9 cellular contexts compared by ENCODE assay signal in the genomic region with DNA sequence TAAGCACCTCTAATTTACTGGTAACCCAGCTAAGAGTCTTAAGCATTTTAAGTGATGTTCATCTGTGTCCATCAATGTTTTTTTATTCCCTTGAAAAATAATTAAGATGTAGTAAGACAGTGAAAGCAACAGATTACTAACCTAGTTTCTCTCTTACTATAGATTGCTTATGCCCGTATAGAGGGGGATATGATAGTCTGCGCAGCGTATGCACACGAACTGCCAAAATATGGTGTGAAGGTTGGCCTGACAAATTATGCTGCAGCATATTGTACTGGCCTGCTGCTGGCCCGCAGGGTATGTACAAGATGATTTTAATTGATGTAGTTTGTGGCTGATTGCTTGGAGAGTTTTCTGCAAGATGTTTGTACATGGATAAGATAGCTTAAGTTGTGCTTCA. TPM values are rescaled to one million over a fixed set of nuclear protein-coding genes. Genes with fewer than 3 reads are reported as not detected.
DNase-seq lines count a peak whose midpoint lies in the region; ATAC-seq and TF ChIP-seq lines count a peak whose summit lies in the region.
"Had no signal": no experiment of that assay in that cellular context is flagged by ENCODE, and none has a peak within 500 bp of the region (broad histone marks: within the 10 kb centered on the region; RNA-seq: fewer than 3 reads in every experiment).

No MANE protein-coding gene starts in this region.

- H3K9me3 Mint-ChIP-seq in MCF 10A (ENCODE audit: unreplicated experiment) (no peaks in the 10 kb centered on the region), glutamatergic neuron (ENCODE audit: unreplicated experiment) (peaks cover 6% of the 10 kb centered on the region)
- no peaks in the 10 kb centered on the region for H3K9me3 Mint-ChIP-seq in activated CD4-positive, alpha-beta memory T cell treated with anti-CD3 and anti-CD28 coated beads for 36 hours

- intact Hi-C loops in MCF 10A (cut with micrococcal nuclease) (loop anchor here (10.0 kb wide), 1 partner anchor 530 kb away; no protein-coding TSS in a partner anchor), breast epithelium (cut with DNase I; ENCODE audit: low total_unique reads) (no loop called here)
- intact Hi-C loops in activated CD4-positive, alpha-beta memory T cell treated with anti-CD3 and anti-CD28 coated beads for 36 hours (cut with micrococcal nuclease): loop anchor here (5.0 to 10.0 kb wide), 4 partner anchors 250 to 1043 kb away; a partner anchor contains a TSS

- TF ChIP-seq EP300 in suprapubic skin (IDR thresholded peaks at IDR 0.05): no peak

- H3K27me3 Mint-ChIP-seq in MCF 10A (ENCODE audit: insufficient read depth, unreplicated experiment): no peaks in the 10 kb centered on the region
- peaks cover 3% of the 10 kb centered on the region for H3K27me3 Mint-ChIP-seq in activated CD4-positive, alpha-beta memory T cell treated with anti-CD3 and anti-CD28 coated beads for 36 hours
- H3K27me3 Mint-ChIP-seq in glutamatergic neuron (ENCODE audit: unreplicated experiment): peaks cover 4% of the 10 kb centered on the region

- peaks cover 81% of the 10 kb centered on the region for H3K36me3 Mint-ChIP-seq in MCF 10A (ENCODE audit: insufficient read depth, unreplicated experiment)
- peaks cover 79% of the 10 kb centered on the region for H3K36me3 Mint-ChIP-seq in activated CD4-positive, alpha-beta memory T cell treated with anti-CD3 and anti-CD28 coated beads for 36 hours
- no peaks in the 10 kb centered on the region for H3K36me3 Mint-ChIP-seq in glutamatergic neuron (ENCODE audit: unreplicated experiment)

- DNase-seq in MCF 10A (ENCODE audit: unreplicated experiment): no peak
- no peak for DNase-seq in breast epithelium (ENCODE audit: low spot score in 2 of 2)
- no peak for DNase-seq in activated CD4-positive, alpha-beta memory T cell treated with anti-CD3 and anti-CD28 coated beads for 36 hours
- DNase-seq in glutamatergic neuron: no peak
- no peak for DNase-seq in suprapubic skin (ENCODE audit: low spot score in 2 of 2)
- DNase-seq in Kasumi-1 (lab: John Stamatoyannopoulos, UW): no peak
- DNase-seq: C1 segment of cervical spinal cord had no signal

- H3K36me3 ChIP-seq in breast epithelium (no peaks in the 10 kb centered on the region), suprapubic skin (peaks cover 55% of the 10 kb centered on the region)

- TF ChIP-seq POLR2A in breast epithelium (IDR thresholded peaks at IDR 0.05) (no peak), suprapubic skin (IDR thresholded peaks at IDR 0.05) (no peak)

- H3K27ac Mint-ChIP-seq in MCF 10A (ENCODE audit: low read depth, unreplicated experiment): peak overlapping the region; percentile 100
- peak overlapping the region; percentile 95 for H3K27ac Mint-ChIP-seq in activated CD4-positive, alpha-beta memory T cell treated with anti-CD3 and anti-CD28 coated beads for 36 hours
- H3K27ac Mint-ChIP-seq in glutamatergic neuron (ENCODE audit: unreplicated experiment): no peak overlapping the region

- H3K4me1 Mint-ChIP-seq in MCF 10A (ENCODE audit: insufficient read depth, unreplicated experiment) (peaks cover 45% of the 10 kb centered on the region), glutamatergic neuron (ENCODE audit: low read depth, unreplicated experiment) (peaks cover 15% of the 10 kb centered on the region)
- H3K4me1 Mint-ChIP-seq in activated CD4-positive, alpha-beta memory T cell treated with anti-CD3 and anti-CD28 coated beads for 36 hours (ENCODE audit: low read depth): peaks cover 65% of the 10 kb centered on the region

- peaks cover 0 to 20% of the 10 kb centered on the region in 2 donors for H3K4me1 ChIP-seq in breast epithelium
- H3K4me1 ChIP-seq in suprapubic skin: peaks cover 65% of the 10 kb centered on the region

- no peak for ATAC-seq in HG03342 (IDR thresholded peaks at IDR 0.05; ENCODE audit: unreplicated experiment)
- no peak for ATAC-seq in HG02981 (IDR thresholded peaks at IDR 0.05; ENCODE audit: unreplicated experiment)

- H3K27ac ChIP-seq in breast epithelium: peak overlapping the region in 1 of 2 donors; percentile 21
- no peak overlapping the region for H3K27ac ChIP-seq in suprapubic skin

- 69% methylated on average over 5 of the region's 5 CpGs for WGBS in suprapubic skin

- H3K9me3 ChIP-seq in breast epithelium (no peaks in the 10 kb centered on the region), suprapubic skin (no peaks in the 10 kb centered on the region)

- no peaks in the 10 kb centered on the region for H3K27me3 ChIP-seq in breast epithelium
- no peaks in the 10 kb centered on the region for H3K27me3 ChIP-seq in suprapubic skin

- peak overlapping the region in 1 of 3 donors; percentile 82 for H3K4me3 ChIP-seq in breast epithelium
- peak overlapping the region; percentile 99 for H3K4me3 ChIP-seq in suprapubic skin

- no TSS peak for BruUV-seq in MCF 10A (replicated peaks; lab: Mats Ljungman, UMichigan)

- CTCF ChIA-PET in MCF 10A (lab: Yijun Ruan, JAX): interaction anchor here (0.6 to 1.0 kb wide), 4 partner anchors 24 to 128 kb away, joined by 3 read pairs; no protein-coding TSS in a partner anchor
- CTCF ChIA-PET in activated CD4-positive, alpha-beta memory T cell treated with anti-CD3 and anti-CD28 coated beads for 36 hours (lab: Charles Lee): interaction anchor here (0.7 to 1.6 kb wide), 5 partner anchors 86 to 160 kb away, joined by 3 to 4 read pairs (median 3); a partner anchor contains a TSS

- H3K4me3 Mint-ChIP-seq in MCF 10A (ENCODE audit: unreplicated experiment) (peak overlapping the region; percentile 95), glutamatergic neuron (ENCODE audit: unreplicated experiment) (peak overlapping the region; percentile 97)
- H3K4me3 Mint-ChIP-seq in activated CD4-positive, alpha-beta memory T cell treated with anti-CD3 and anti-CD28 coated beads for 36 hours: peak overlapping the region; percentile 100

- no peak for TF ChIP-seq CTCF in MCF 10A (IDR thresholded peaks at IDR 0.05; ENCODE audit: unreplicated experiment)
- no peak for TF ChIP-seq CTCF in breast epithelium (IDR thresholded peaks at IDR 0.05)
- no peak for TF ChIP-seq CTCF in glutamatergic neuron (IDR thresholded peaks at IDR 0.05; ENCODE audit: partially characterized antibody, unreplicated experiment)
- no peak for TF ChIP-seq CTCF in suprapubic skin (IDR thresholded peaks at IDR 0.05)

- POLR2A ChIA-PET in MCF 10A (lab: Yijun Ruan, JAX): interaction anchor here (1.5 to 1.7 kb wide), 2 partner anchors 13 to 127 kb away, joined by 5 to 6 read pairs; a partner anchor contains a TSS
- POLR2A ChIA-PET in activated CD4-positive, alpha-beta memory T cell treated with anti-CD3 and anti-CD28 coated beads for 36 hours (lab: Charles Lee): interaction anchor here (0.7 to 1.3 kb wide), 4 partner anchors 8 to 248 kb away, joined by 3 to 5 read pairs (median 3); a partner anchor contains a TSS

RNA-seq across cellular contexts. Expression of a gene that starts 2.8 kb away (rescaled TPM):
- 1,285 and 1,607 TPM in 2 replicates for total RNA-seq in MCF 10A (2022)
- total RNA-seq in breast epithelium: 1,000 to 10,000 TPM; 1,682 to 2,363 (median 2,105) TPM
- 1,000 to 10,000 TPM; 1,530 to 1,539 TPM for total RNA-seq in activated CD4-positive, alpha-beta memory T cell treated with anti-CD3 and anti-CD28 coated beads for 36 hours
- total RNA-seq in glutamatergic neuron (ENCODE audit: unreplicated experiment): 692 TPM
- total RNA-seq in suprapubic skin: 1,000 to 10,000 TPM; 1,150 to 1,809 (median 1,593) TPM

RNA-seq across cellular contexts. Expression of a gene that starts 49.7 kb away (rescaled TPM):
- total RNA-seq in MCF 10A (2022) (23.2 and 25.0 TPM in 2 replicates), breast epithelium (10 to 100 TPM; 28.0 to 38.7 (median 31.2) TPM), glutamatergic neuron (ENCODE audit: unreplicated experiment) (19.5 TPM), suprapubic skin (10 to 100 TPM; 13.6 to 21.6 (median 14.8) TPM)
- 10 to 100 TPM; 36.0 to 37.2 TPM for total RNA-seq in activated CD4-positive, alpha-beta memory T cell treated with anti-CD3 and anti-CD28 coated beads for 36 hours
